17 cellular contexts compared by ENCODE assay signal in the genomic region with DNA sequence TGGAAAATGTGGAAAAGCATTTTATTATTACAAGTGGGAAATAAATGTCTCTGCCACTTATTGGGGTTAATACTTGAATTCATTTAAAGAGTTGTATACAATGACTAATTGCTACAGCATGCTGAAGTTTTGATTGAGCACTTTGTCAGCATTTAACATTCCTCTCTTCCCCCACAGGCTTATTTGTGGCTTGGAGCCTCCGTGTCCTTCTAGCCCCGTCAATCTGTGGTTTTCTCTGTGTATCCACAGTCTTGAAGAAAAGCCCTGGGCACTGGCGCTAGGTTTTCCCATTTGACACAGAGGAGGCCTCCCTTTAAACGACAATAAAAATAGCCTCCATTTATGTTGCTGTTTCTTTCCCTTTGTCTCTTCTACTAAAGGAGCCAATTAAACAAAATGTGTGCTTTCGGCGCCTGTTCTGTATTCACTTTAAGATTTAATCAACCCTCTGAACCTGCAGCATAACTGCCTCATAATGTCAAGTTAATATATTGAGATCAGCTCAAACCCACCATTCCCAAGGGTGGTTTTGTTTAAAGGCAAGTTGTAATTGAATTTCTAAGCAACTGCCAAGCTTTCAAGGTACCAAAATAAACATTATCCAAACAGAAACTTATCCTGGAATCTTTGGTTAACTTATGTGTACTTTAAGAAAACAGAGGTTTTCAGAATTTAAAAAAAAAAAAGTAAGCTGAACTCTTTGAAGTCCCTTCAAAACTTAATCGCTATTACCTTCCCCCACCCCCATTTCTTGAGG.
DNase-seq lines count a peak whose midpoint lies in the region; ATAC-seq and TF ChIP-seq lines count a peak whose summit lies in the region.
"Had no signal": no experiment of that assay in that cellular context is flagged by ENCODE, and none has a peak within 500 bp of the region (broad histone marks: within the 10 kb centered on the region; RNA-seq: fewer than 3 reads in every experiment).

No MANE protein-coding gene starts in this region.

- no peak for TF ChIP-seq POLR2A in uterus (IDR thresholded peaks at IDR 0.05)

- H3K4me2 ChIP-seq in hepatocyte, result peak overlapping the region; percentile 1

- no peaks in the 10 kb centered on the region for H3K9me2 ChIP-seq in hepatocyte (replicated peaks; ENCODE audit: insufficient read depth)

- H3K4me1 Mint-ChIP-seq in stimulated activated naive CD8-positive, alpha-beta T cell treated with anti-CD3 and anti-CD28 coated beads, Interleukin-15, amount 100 ng/mL, for 72 hours, result no peaks in the 10 kb centered on the region
- H3K4me1 Mint-ChIP-seq: T-cell had no signal

- H3K79me2 ChIP-seq in hepatocyte, result no peaks in the 10 kb centered on the region

- H3K4me1 ChIP-seq in adipocyte (ENCODE audit: control insufficient read depth, insufficient read depth, low read length) (peaks cover 5% of the 10 kb centered on the region), hepatocyte (ENCODE audit: insufficient read depth) (peaks cover 4% of the 10 kb centered on the region), uterus (no peaks in the 10 kb centered on the region)
- H3K4me1 ChIP-seq: colonic mucosa, prostate gland, stomach had no signal

- no peak for TF ChIP-seq CTCF in HFF-Myc (IDR thresholded peaks at IDR 0.05; ENCODE audit: low read depth, low read length, missing control alignments)
- TF ChIP-seq CTCF in hepatocyte (IDR thresholded peaks at IDR 0.05; ENCODE audit: poor library complexity), result no peak
- no peak for TF ChIP-seq CTCF in uterus (IDR thresholded peaks at IDR 0.05)

- H3K27me3 Mint-ChIP-seq in stimulated activated naive CD8-positive, alpha-beta T cell treated with anti-CD3 and anti-CD28 coated beads, Interleukin-15, amount 100 ng/mL, for 72 hours, result peaks cover 64% of the 10 kb centered on the region

- H3K27me3 ChIP-seq in adipocyte (replicated peaks; ENCODE audit: control insufficient read depth, insufficient read depth, low read length) (peaks cover 8% of the 10 kb centered on the region), hepatocyte (no peaks in the 10 kb centered on the region), uterus (no peaks in the 10 kb centered on the region)
- H3K27me3 ChIP-seq: colonic mucosa, stomach had no signal

- no peak overlapping the region for H3K27ac Mint-ChIP-seq in stimulated activated naive CD8-positive, alpha-beta T cell treated with anti-CD3 and anti-CD28 coated beads, Interleukin-15, amount 100 ng/mL, for 72 hours
- H3K27ac Mint-ChIP-seq: activated CD8-positive, alpha-beta T cell treated with anti-CD3 and anti-CD28 coated beads for 36 hours; T-cell had no signal

- H3K27ac ChIP-seq in hepatocyte (peak overlapping the region; percentile 1), uterus (peak overlapping the region; percentile 22 to 38)
- H3K27ac ChIP-seq: colonic mucosa, prostate gland, stomach had no signal

- DNase-seq in HFF-Myc (ENCODE audit: extremely low read depth, low read depth), result peak; percentile 37
- DNase-seq in adipocyte (ENCODE audit: low read depth), result peak; percentile 53
- peak; percentile 36 for DNase-seq in hepatocyte (ENCODE audit: low spot score)
- DNase-seq in uterus, result no peak
- no peak for DNase-seq in NCI-H1436 (lab: John Stamatoyannopoulos, UW)
- no peak for DNase-seq in stimulated activated naive CD8-positive, alpha-beta T cell treated with anti-CD3 and anti-CD28 coated beads, Interleukin-15, amount 100 ng/mL, for 72 hours
- DNase-seq: activated CD8-positive, alpha-beta T cell treated with anti-CD3 and anti-CD28 coated beads for 36 hours; activated naive CD4-positive, alpha-beta T cell; colonic mucosa; DND-41; NCI-H187; stimulated activated CD4-positive, alpha-beta T cell treated with anti-CD3 and anti-CD28 coated beads, Interleukin-4, amount 100 ng/mL, for 1 hour; stomach; T-cell had no signal

- H4K20me1 ChIP-seq in hepatocyte (ENCODE audit: insufficient read depth, poor library complexity, severe bottlenecking), result no peaks in the 10 kb centered on the region

- no peak for ATAC-seq in GM18867 (IDR thresholded peaks at IDR 0.05; ENCODE audit: unreplicated experiment)
- no peak for ATAC-seq in stimulated activated naive CD8-positive, alpha-beta T cell treated with anti-CD3 and anti-CD28 coated beads, Interleukin-15, amount 100 ng/mL, for 72 hours
- ATAC-seq: activated CD8-positive, alpha-beta T cell treated with anti-CD3 and anti-CD28 coated beads for 36 hours; T-cell had no signal

- no peaks in the 10 kb centered on the region for H3K36me3 ChIP-seq in adipocyte (ENCODE audit: control insufficient read depth, insufficient read depth, low read length, severe bottlenecking)
- H3K36me3 ChIP-seq in hepatocyte (replicated peaks; ENCODE audit: insufficient read depth, low read depth), result no peaks in the 10 kb centered on the region
- no peaks in the 10 kb centered on the region for H3K36me3 ChIP-seq in uterus
- H3K36me3 ChIP-seq: colonic mucosa, prostate gland, stomach had no signal

- H3K9ac ChIP-seq in adipocyte (ENCODE audit: low read length), result no peak overlapping the region

- intact Hi-C loops in uterus (cut with DNase I; ENCODE audit: low total_unique reads), result no loop called here

- H3K9me3 ChIP-seq in adipocyte (ENCODE audit: control insufficient read depth, low read length), result no peaks in the 10 kb centered on the region
- H3K9me3 ChIP-seq in hepatocyte (ENCODE audit: low read depth), result no peaks in the 10 kb centered on the region
- H3K9me3 ChIP-seq in uterus, result no peaks in the 10 kb centered on the region
- H3K9me3 ChIP-seq: colonic mucosa, prostate gland, stomach had no signal

- 38% methylated on average over 7 of the region's 7 CpGs for WGBS in hepatocyte (ENCODE audit: low lambda C conversion rate, missing lambda C conversion rate)

- H2AFZ ChIP-seq in hepatocyte, result no peak overlapping the region

- H3K4me3 ChIP-seq in HFF-Myc (replicated peaks; ENCODE audit: low read depth, low read length), result no peak overlapping the region
- no peak overlapping the region for H3K4me3 ChIP-seq in adipocyte (ENCODE audit: low read length)
- H3K4me3 ChIP-seq in hepatocyte, result no peak overlapping the region
- H3K4me3 ChIP-seq in uterus, result no peak overlapping the region
- H3K4me3 ChIP-seq: colonic mucosa, lung, prostate gland, stomach had no signal

- no peaks in the 10 kb centered on the region for H3K9me3 Mint-ChIP-seq in stimulated activated naive CD8-positive, alpha-beta T cell treated with anti-CD3 and anti-CD28 coated beads, Interleukin-15, amount 100 ng/mL, for 72 hours
- H3K9me3 Mint-ChIP-seq: activated CD8-positive, alpha-beta T cell treated with anti-CD3 and anti-CD28 coated beads for 36 hours; T-cell had no signal

- H3K4me3 Mint-ChIP-seq in stimulated activated naive CD8-positive, alpha-beta T cell treated with anti-CD3 and anti-CD28 coated beads, Interleukin-15, amount 100 ng/mL, for 72 hours, result no peak overlapping the region
- H3K4me3 Mint-ChIP-seq: activated CD8-positive, alpha-beta T cell treated with anti-CD3 and anti-CD28 coated beads for 36 hours; T-cell had no signal

Comparison
In these comparisons a context has a peak if more than half of its experiments do, and no peak if none do; other contexts are left out.
1. DNase-seq: peak in HFF-Myc (single experiment), adipocyte (single experiment) and hepatocyte (single experiment); none in uterus (0 of 2), NCI-H1436 (single experiment) and stimulated activated naive CD8-positive, alpha-beta T cell treated with anti-CD3 and anti-CD28 coated beads, Interleukin-15, amount 100 ng/mL, for 72 hours (0 of 2).